8 cellular contexts compared by ENCODE assay signal in genomic region chr2:97589257-97589597, GRCh38. TPM values are rescaled to one million over a fixed set of nuclear protein-coding genes. Genes with fewer than 3 reads are reported as not detected.
DNase-seq lines count a peak whose midpoint lies in the region; FAIRE-seq and TF ChIP-seq lines count a peak whose summit lies in the region.
"Not testable (repeated sequence)": the region's sequence is repeated elsewhere in the genome, so short reads cannot be mapped to it uniquely, and the experiment has no call there.

No MANE protein-coding gene starts in this region.

- H3K9ac ChIP-seq in endodermal cell (ENCODE audit: extremely low read depth, low read length, poor library complexity, severe bottlenecking) (peak overlapping the region; percentile 25), keratinocyte (ENCODE audit: control insufficient read depth, extremely low read depth, insufficient read depth, low read length) (peak overlapping the region; percentile 74)

- H3K27ac Mint-ChIP-seq in HFFc6 (peak overlapping the region; percentile 87), endodermal cell (peak overlapping the region; percentile 96)
- peak overlapping the region; percentile 97 for H3K27ac Mint-ChIP-seq in activated naive CD8-positive, alpha-beta T cell treated with anti-CD3 and anti-CD28 coated beads for 36 hours

- not testable (repeated sequence) for H3K4me2 ChIP-seq in keratinocyte (ENCODE audit: control insufficient read depth, extremely low read depth, insufficient read depth, low read depth, low read length)

- peak overlapping the region; percentile 98 for H3K4me3 Mint-ChIP-seq in HFFc6
- H3K4me3 Mint-ChIP-seq in activated naive CD8-positive, alpha-beta T cell treated with anti-CD3 and anti-CD28 coated beads for 36 hours = peak overlapping the region; percentile 94
- H3K4me3 Mint-ChIP-seq in endodermal cell = peak overlapping the region; percentile 88

- not testable (repeated sequence) for H3K9me1 ChIP-seq in keratinocyte (ENCODE audit: control insufficient read depth, extremely low read depth, insufficient read depth, low read length)

- not testable (repeated sequence) for DNase-seq in HFFc6; SJSA1 (ENCODE audit: low read depth in 1 of 2, low spot score in 2 of 2); activated naive CD8-positive, alpha-beta T cell treated with anti-CD3 and anti-CD28 coated beads for 36 hours; endodermal cell; keratinocyte (ENCODE audit: low read depth, low spot score)
- peak in 1 of 2 donors; percentile 52 for DNase-seq in suprapubic skin (ENCODE audit: low spot score in 2 of 2)

- not testable (repeated sequence) for H3K79me2 ChIP-seq in keratinocyte (ENCODE audit: control insufficient read depth, insufficient read depth, low read length)

- not testable (repeated sequence) for TF ChIP-seq POLR2A in suprapubic skin (IDR thresholded peaks at IDR 0.05)

- H2AFZ ChIP-seq in keratinocyte (ENCODE audit: control insufficient read depth, low read length) (peak overlapping the region; percentile 62), neuron (ENCODE audit: low read depth, low read length) (peak overlapping the region; percentile 86)

- H3K4me3 ChIP-seq in SJSA1 (peak overlapping the region; percentile 41), endodermal cell (ENCODE audit: low read length) (peak overlapping the region; percentile 79), keratinocyte (ENCODE audit: control insufficient read depth in 2 of 3, extremely low read depth in 1 of 3, insufficient read depth in 2 of 3, low read depth in 1 of 3, low read length in 3 of 3) (peak overlapping the region; percentile 39 to 66 (median 47)), neuron (ENCODE audit: low read length) (peak overlapping the region; percentile 68), suprapubic skin (peak overlapping the region; percentile 63)

- H3K4me1 Mint-ChIP-seq in HFFc6 (ENCODE audit: low read depth); activated naive CD8-positive, alpha-beta T cell treated with anti-CD3 and anti-CD28 coated beads for 36 hours; endodermal cell: not testable (repeated sequence)

- dilution Hi-C loops in keratinocyte (cut with MboI; ENCODE audit: extremely low pct_ligation_motif_present, low sequenced_read_pairs) = not testable (repeated sequence)

- not testable (repeated sequence) for H3K27me3 ChIP-seq in SJSA1 (replicated peaks); endodermal cell (ENCODE audit: control insufficient read depth, insufficient read depth, low read length, poor library complexity, severe bottlenecking); keratinocyte (ENCODE audit: control insufficient read depth, extremely low read depth, insufficient read depth, low read length); neuron (ENCODE audit: insufficient read depth, low read length); suprapubic skin

- FAIRE-seq in keratinocyte (lab: Jason Lieb, UNC) = not testable (repeated sequence)

- TF ChIP-seq CTCF in C4-2B (conservative IDR thresholded peaks at IDR 0.05); HFFc6 (IDR thresholded peaks at IDR 0.05); endodermal cell (conservative IDR thresholded peaks at IDR 0.05); keratinocyte (optimal IDR thresholded peaks at IDR 0.05 in 1 of 3, IDR thresholded peaks at IDR 0.05 in 1 of 3, conservative IDR thresholded peaks at IDR 0.05 in 1 of 3; ENCODE audit: extremely low read depth in 1 of 3, insufficient read depth in 2 of 3, low read length in 3 of 3); suprapubic skin (IDR thresholded peaks at IDR 0.05): not testable (repeated sequence)

- H3K36me3 ChIP-seq in SJSA1; endodermal cell (ENCODE audit: control insufficient read depth, insufficient read depth, low read length); keratinocyte (ENCODE audit: control insufficient read depth in 2 of 2, extremely low read depth in 1 of 2, insufficient read depth in 2 of 2, low read length in 2 of 2); neuron (ENCODE audit: insufficient read depth, low read length); suprapubic skin: not testable (repeated sequence)

- 0% methylated on average over 4 of the region's 14 CpGs; no CpG with 5 or more reads in 1 of the 2 experiments for WGBS in endodermal cell (ENCODE audit: insufficient coverage in 1 of 2, insufficient read length in 1 of 2), 2 experiments
- 0% methylated on average over 2 of the region's 14 CpGs for WGBS in suprapubic skin

- H3K27ac ChIP-seq in C4-2B (peak overlapping the region; percentile 90), keratinocyte (ENCODE audit: control insufficient read depth, insufficient read depth, low read length) (peak overlapping the region; percentile 51), suprapubic skin (peak overlapping the region; percentile 83)
- H3K27ac ChIP-seq in SJSA1; endodermal cell (ENCODE audit: low read depth, low read length): not testable (repeated sequence)

- not testable (repeated sequence) for H3K9me3 Mint-ChIP-seq in HFFc6; activated naive CD8-positive, alpha-beta T cell treated with anti-CD3 and anti-CD28 coated beads for 36 hours; endodermal cell

- peaks cover 15% of the 10 kb centered on the region for H3K27me3 Mint-ChIP-seq in HFFc6 (ENCODE audit: insufficient read depth)
- not testable (repeated sequence) for H3K27me3 Mint-ChIP-seq in activated naive CD8-positive, alpha-beta T cell treated with anti-CD3 and anti-CD28 coated beads for 36 hours; endodermal cell (ENCODE audit: insufficient read depth)

- H4K20me1 ChIP-seq in keratinocyte (ENCODE audit: control insufficient read depth, extremely low read depth, insufficient read depth, low read length) = not testable (repeated sequence)

- H3K4me1 ChIP-seq in SJSA1 (replicated peaks); endodermal cell (ENCODE audit: control insufficient read depth, insufficient read depth, low read length); keratinocyte (ENCODE audit: control insufficient read depth, extremely low read depth, insufficient read depth, low read length); neuron (ENCODE audit: insufficient read depth, low read length); suprapubic skin: not testable (repeated sequence)

- not testable (repeated sequence) for TF ChIP-seq EP300 in suprapubic skin (IDR thresholded peaks at IDR 0.05)

- H3K9me3 ChIP-seq in SJSA1 (replicated peaks); endodermal cell (ENCODE audit: control insufficient read depth, low read length); keratinocyte (ENCODE audit: control insufficient read depth, low read depth, low read length); neuron (ENCODE audit: low read length); suprapubic skin: not testable (repeated sequence)

- H3K36me3 Mint-ChIP-seq in HFFc6 (ENCODE audit: low read depth); activated naive CD8-positive, alpha-beta T cell treated with anti-CD3 and anti-CD28 coated beads for 36 hours; endodermal cell (ENCODE audit: low read depth): not testable (repeated sequence)

RNA-seq across cellular contexts. Expression of gene ANKRD36B, which starts 0.5 kb away (rescaled TPM):
- 1 to 10 TPM; 3.6 to 5.4 (median 4.3) TPM for total RNA-seq in HFFc6 (2021; fragmentation: NEBNext Ultra II Directional; extraction: Animal tissue kit (Norgen Biotek cat#: 25700))
- 5.5 and 8.5 TPM in 2 replicates for total RNA-seq in SJSA1 (2014; rRNA removed; shearing (Covaris generic))
- 10 to 100 TPM; 17.8 to 20.1 TPM for total RNA-seq in activated naive CD8-positive, alpha-beta T cell treated with anti-CD3 and anti-CD28 coated beads for 36 hours
- total RNA-seq in endodermal cell = 10 to 100 TPM; 41.8 to 53.9 TPM
- 17.7 TPM for polyA plus RNA-seq in endodermal cell (2013, experiment 1 of 2)
- polyA plus RNA-seq in endodermal cell (2013, experiment 2 of 2) = 15.6 TPM
- 6.1 to 11.9 TPM (median 7.6 TPM) in 3 replicates for polyA plus RNA-seq in keratinocyte
- 12.2 TPM for polyA plus RNA-seq in keratinocyte (2011; ENCODE audit: low read depth)
- polyA plus RNA-seq in keratinocyte (2011; cell fraction: cytosol; rRNA removed) = 0.64 and 0.95 TPM in 2 replicates
- polyA plus RNA-seq in keratinocyte (2011; cell fraction: nucleus; rRNA removed) = 42.4 and 54.8 TPM in 2 replicates
- polyA plus RNA-seq in keratinocyte (2012; ENCODE audit: low replicate concordance) = 3.4 TPM in 2 replicates
- polyA minus RNA-seq in keratinocyte = 8.7 to 43.1 TPM (median 27.9 TPM) in 3 replicates
- polyA minus RNA-seq in keratinocyte (2011; cell fraction: cytosol; rRNA and poly(A)+ RNA removed) = 4.2 TPM
- polyA minus RNA-seq in keratinocyte (2011; cell fraction: nucleus; rRNA and poly(A)+ RNA removed) = 37.7 and 93.9 TPM in 2 replicates
- total RNA-seq in suprapubic skin = 100 to 1,000 TPM in 1 of 4 donors, 10 to 100 TPM in 3; 13.8 to 112 (median 20.9) TPM

RNA-seq across cellular contexts. Expression of gene COX5B, which starts 56.6 kb away (rescaled TPM):
- total RNA-seq in HFFc6 (2021; fragmentation: NEBNext Ultra II Directional; extraction: Animal tissue kit (Norgen Biotek cat#: 25700)) = 100 to 1,000 TPM; 162 to 215 (median 182) TPM
- total RNA-seq in SJSA1 (2014; rRNA removed; shearing (Covaris generic)) = 233 and 275 TPM in 2 replicates
- total RNA-seq in activated naive CD8-positive, alpha-beta T cell treated with anti-CD3 and anti-CD28 coated beads for 36 hours = 100 to 1,000 TPM; 214 to 225 TPM
- total RNA-seq in endodermal cell = 100 to 1,000 TPM; 211 to 233 TPM
- 231 TPM for polyA plus RNA-seq in endodermal cell (2013, experiment 1 of 2)
- polyA plus RNA-seq in endodermal cell (2013, experiment 2 of 2) = 226 TPM
- 256 to 372 TPM (median 311 TPM) in 3 replicates for polyA plus RNA-seq in keratinocyte
- polyA plus RNA-seq in keratinocyte (2011; ENCODE audit: low read depth) = 125 TPM
- 207 and 304 TPM in 2 replicates for polyA plus RNA-seq in keratinocyte (2011; cell fraction: cytosol; rRNA removed)
- polyA plus RNA-seq in keratinocyte (2011; cell fraction: nucleus; rRNA removed) = 144 and 154 TPM in 2 replicates
- 252 and 296 TPM in 2 replicates for polyA plus RNA-seq in keratinocyte (2012; ENCODE audit: low replicate concordance)
- polyA minus RNA-seq in keratinocyte = 27.3 to 60.0 TPM (median 34.5 TPM) in 3 replicates
- 166 TPM for polyA minus RNA-seq in keratinocyte (2011; cell fraction: cytosol; rRNA and poly(A)+ RNA removed)
- 32.2 and 38.5 TPM in 2 replicates for polyA minus RNA-seq in keratinocyte (2011; cell fraction: nucleus; rRNA and poly(A)+ RNA removed)
- total RNA-seq in suprapubic skin = 100 to 1,000 TPM; 260 to 595 (median 427) TPM
